In the genomic region with DNA sequence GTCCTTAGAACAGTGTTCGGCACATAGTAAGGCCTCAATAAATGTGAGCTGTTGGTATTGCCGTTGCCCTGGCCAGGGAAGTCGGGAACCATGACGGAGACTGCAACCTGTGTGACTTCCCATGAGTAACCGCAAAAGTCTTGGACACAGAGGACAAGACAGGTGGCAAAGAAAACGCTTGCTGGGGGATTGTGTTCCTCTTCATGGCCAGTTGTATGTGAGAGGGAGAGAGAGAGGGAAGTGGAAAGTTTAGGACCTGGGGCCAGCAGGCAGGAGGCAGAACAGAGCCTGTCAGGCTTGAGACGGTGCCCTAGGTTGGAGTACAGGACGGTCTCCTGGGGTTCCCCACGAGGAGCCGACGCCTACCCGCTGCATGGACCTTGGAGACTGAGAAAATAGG, we compare ENCODE assay signal across 18 cellular contexts.
A peak's percentile ranks its signal among the peaks of the same experiment; 100 is the strongest.
DNase-seq lines count a peak whose midpoint lies in the region; ATAC-seq, FAIRE-seq and TF ChIP-seq lines count a peak whose summit lies in the region.
"Had no signal": no experiment of that assay in that cellular context is flagged by ENCODE, and none has a peak within 500 bp of the region (broad histone marks: within the 10 kb centered on the region; RNA-seq: fewer than 3 reads in every experiment).

No MANE protein-coding gene starts in this region.

- H3K9me3 ChIP-seq in kidney (ENCODE audit: control insufficient read depth in 1 of 2, low read length in 2 of 2) (no peaks in the 10 kb centered on the region), sigmoid colon (no peaks in the 10 kb centered on the region), HepG2 (ENCODE audit: low read length) (no peaks in the 10 kb centered on the region), mucosa of descending colon (no peaks in the 10 kb centered on the region)
- H3K9me3 ChIP-seq: BLaER1 had no signal

- intact Hi-C loops in kidney (cut with DNase I) (no loop called here), sigmoid colon (cut with DNase I) (no loop called here), HepG2 (cut with micrococcal nuclease; ENCODE audit: unreplicated experiment) (no loop called here), mucosa of descending colon (cut with DNase I, micrococcal nuclease) (no loop called here)

- TF ChIP-seq CTCF in kidney (IDR thresholded peaks at IDR 0.05; ENCODE audit: borderline replicate concordance, extremely low read depth, insufficient read depth), result no peak
- no peak for TF ChIP-seq CTCF in sigmoid colon (IDR thresholded peaks at IDR 0.05)
- no peak for TF ChIP-seq CTCF in HepG2 (CRISPR knock-in tag; IDR thresholded peaks at IDR 0.05)
- no peak for TF ChIP-seq CTCF in mucosa of descending colon (IDR thresholded peaks at IDR 0.05)
- TF ChIP-seq CTCF in foreskin fibroblast (IDR thresholded peaks at IDR 0.05; ENCODE audit: low read depth, low read length), result no peak

- in situ Hi-C loops in HepG2 (cut with HindIII; ENCODE audit: extremely low pct_ligation_motif_present, low pct_unique_long_range_greater_than_20kb), result no loop called here

- CTCF ChIA-PET in HepG2 (lab: Yijun Ruan, JAX; ENCODE audit: low intra/inter-chr PET ratio, low total read pairs), result no interaction called here

- H2AFZ ChIP-seq in HepG2 (ENCODE audit: low read length), result no peak overlapping the region

- H3K27ac ChIP-seq in kidney (ENCODE audit: low read depth in 2 of 2, low read length in 2 of 2), result no peak overlapping the region
- H3K27ac ChIP-seq in sigmoid colon, result no peak overlapping the region
- H3K27ac ChIP-seq in HepG2 (ENCODE audit: extremely low read length, insufficient read depth, low read length), result no peak overlapping the region
- H3K27ac ChIP-seq: BLaER1 had no signal

- no peak for FAIRE-seq in kidney (lab: Jason Lieb, UNC)
- FAIRE-seq in HepG2 (lab: Jason Lieb, UNC), result no peak
- FAIRE-seq: GM12878, GM19239, H1 had no signal

- H3K27me3 ChIP-seq in sigmoid colon, result no peaks in the 10 kb centered on the region
- H3K27me3 ChIP-seq in HepG2 (ENCODE audit: control insufficient read depth in 1 of 2, insufficient read depth in 2 of 2, low read length in 2 of 2), result peaks cover 4 to 11% of the 10 kb centered on the region in 2 experiments; a peak in 2 of 5 replicates
- H3K27me3 ChIP-seq: BLaER1 had no signal

- H3K4me1 ChIP-seq in kidney (ENCODE audit: control insufficient read depth in 1 of 2, insufficient read depth in 1 of 2, low read depth in 1 of 2, low read length in 2 of 2) (no peaks in the 10 kb centered on the region), sigmoid colon (no peaks in the 10 kb centered on the region), HepG2 (ENCODE audit: insufficient read depth, low read length) (peaks cover 36% of the 10 kb centered on the region), mucosa of descending colon (ENCODE audit: low read depth) (no peaks in the 10 kb centered on the region)

- ATAC-seq in HepG2 (no peak), mucosa of descending colon (no peak)
- ATAC-seq: GM12878 had no signal

- H3K9ac ChIP-seq in kidney (ENCODE audit: low read length in 2 of 2) (no peak overlapping the region), HepG2 (ENCODE audit: insufficient read depth, low read depth, low read length) (no peak overlapping the region)
- H3K9ac ChIP-seq: BLaER1 had no signal

- H3K36me3 ChIP-seq in kidney (ENCODE audit: control insufficient read depth in 1 of 2, insufficient read depth in 2 of 2, low read length in 2 of 2) (no peaks in the 10 kb centered on the region), sigmoid colon (peaks cover 0 to 2% (median 0%) of the 10 kb centered on the region in 4 donors), HepG2 (replicated peaks in 1 of 2; ENCODE audit: control insufficient read depth in 1 of 2, insufficient read depth in 2 of 2, low read length in 2 of 2) (no peaks in the 10 kb centered on the region), mucosa of descending colon (ENCODE audit: low read depth) (no peaks in the 10 kb centered on the region)
- H3K36me3 ChIP-seq: BLaER1 had no signal

- DNase-seq in activated effector memory CD4-positive, alpha-beta T cell treated with anti-CD3 and anti-CD28 coated beads, Interleukin-2, amount 50 U/mL, for 16 hours, result peak; percentile 10
- no peak for DNase-seq in activated effector memory CD4-positive, alpha-beta T cell treated with Interleukin-2 at 50 U/mL for 16 hours
- DNase-seq in kidney, result peak; percentile 39
- DNase-seq in sigmoid colon, result peak; percentile 43
- DNase-seq in HepG2 (ENCODE audit: low spot score), result no peak
- DNase-seq in mucosa of descending colon, result no peak
- DNase-seq in foreskin fibroblast, result no peak
- DNase-seq: 8988T; Calu3; CD4-positive, alpha-beta memory T cell; DND-41; EL; H9; IMR-90 had no signal

- no TSS peak for BruUV-seq in HepG2 (replicated peaks; lab: Mats Ljungman, UMichigan)

- 89 to 91% methylated on average over 12 of the region's 12 CpGs for WGBS in sigmoid colon, 2 donors
- 60% methylated on average over 12 of the region's 12 CpGs for WGBS in HepG2 (ENCODE audit: low lambda C conversion rate)

- no peak for TF ChIP-seq EP300 in sigmoid colon (IDR thresholded peaks at IDR 0.05)
- no peak for TF ChIP-seq EP300 in HepG2 (IDR thresholded peaks at IDR 0.05; ENCODE audit: low read depth in 2 of 2, low read length in 2 of 2)
- TF ChIP-seq EP300 in HepG2 (CRISPR knock-in tag; IDR thresholded peaks at IDR 0.05; ENCODE audit: borderline replicate concordance), result no peak

- no peaks in the 10 kb centered on the region for H4K20me1 ChIP-seq in HepG2 (ENCODE audit: insufficient read depth, low read length)
- H4K20me1 ChIP-seq: BLaER1 had no signal

- TF ChIP-seq POLR2A in sigmoid colon (IDR thresholded peaks at IDR 0.05), result no peak
- no peak for TF ChIP-seq POLR2A in HepG2 (IDR thresholded peaks at IDR 0.05; ENCODE audit: insufficient read depth in 1 of 2, low read depth in 2 of 2, low read length in 2 of 2)

- no peaks in the 10 kb centered on the region for H3K79me2 ChIP-seq in HepG2 (ENCODE audit: insufficient read depth, low read length)

- POLR2A ChIA-PET in HepG2 (lab: Yijun Ruan, JAX), result no interaction called here

- H3K4me3 ChIP-seq in kidney (ENCODE audit: low read length in 2 of 2) (no peak overlapping the region), sigmoid colon (no peak overlapping the region), HepG2 (replicated peaks in 1 of 3; ENCODE audit: insufficient read depth in 1 of 3, low read depth in 2 of 3, low read length in 3 of 3) (no peak overlapping the region), mucosa of descending colon (no peak overlapping the region), foreskin fibroblast (ENCODE audit: low read depth in 1 of 2, low read length in 2 of 2) (no peak overlapping the region)
- H3K4me3 ChIP-seq: BLaER1, GM12878 had no signal

- TF ChIP-seq RAD21 in HepG2 (CRISPR knock-in tag; IDR thresholded peaks at IDR 0.05), result no peak

- H3K4me2 ChIP-seq in HepG2 (ENCODE audit: low read depth, low read length), result no peak overlapping the region
- H3K4me2 ChIP-seq: BLaER1 had no signal

TF ChIP-seq in HepG2, 621 proteins besides CTCF, POLR2A, EP300 and RAD21 (continues in another document):
- TF ChIP-seq, protein P1, sequence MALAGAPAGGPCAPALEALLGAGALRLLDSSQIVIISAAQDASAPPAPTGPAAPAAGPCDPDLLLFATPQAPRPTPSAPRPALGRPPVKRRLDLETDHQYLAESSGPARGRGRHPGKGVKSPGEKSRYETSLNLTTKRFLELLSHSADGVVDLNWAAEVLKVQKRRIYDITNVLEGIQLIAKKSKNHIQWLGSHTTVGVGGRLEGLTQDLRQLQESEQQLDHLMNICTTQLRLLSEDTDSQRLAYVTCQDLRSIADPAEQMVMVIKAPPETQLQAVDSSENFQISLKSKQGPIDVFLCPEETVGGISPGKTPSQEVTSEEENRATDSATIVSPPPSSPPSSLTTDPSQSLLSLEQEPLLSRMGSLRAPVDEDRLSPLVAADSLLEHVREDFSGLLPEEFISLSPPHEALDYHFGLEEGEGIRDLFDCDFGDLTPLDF (CRISPR knock-in tag; IDR thresholded peaks at IDR 0.05), result no peak
- TF ChIP-seq SMAD9 (CRISPR knock-in tag; IDR thresholded peaks at IDR 0.05) (no peak), ZNF530 (CRISPR knock-in tag; IDR thresholded peaks at IDR 0.05; ENCODE audit: low read depth) (no peak), NR2F2 (IDR thresholded peaks at IDR 0.05; ENCODE audit: borderline replicate concordance, low read depth) (no peak)
- TF ChIP-seq, protein P2, sequence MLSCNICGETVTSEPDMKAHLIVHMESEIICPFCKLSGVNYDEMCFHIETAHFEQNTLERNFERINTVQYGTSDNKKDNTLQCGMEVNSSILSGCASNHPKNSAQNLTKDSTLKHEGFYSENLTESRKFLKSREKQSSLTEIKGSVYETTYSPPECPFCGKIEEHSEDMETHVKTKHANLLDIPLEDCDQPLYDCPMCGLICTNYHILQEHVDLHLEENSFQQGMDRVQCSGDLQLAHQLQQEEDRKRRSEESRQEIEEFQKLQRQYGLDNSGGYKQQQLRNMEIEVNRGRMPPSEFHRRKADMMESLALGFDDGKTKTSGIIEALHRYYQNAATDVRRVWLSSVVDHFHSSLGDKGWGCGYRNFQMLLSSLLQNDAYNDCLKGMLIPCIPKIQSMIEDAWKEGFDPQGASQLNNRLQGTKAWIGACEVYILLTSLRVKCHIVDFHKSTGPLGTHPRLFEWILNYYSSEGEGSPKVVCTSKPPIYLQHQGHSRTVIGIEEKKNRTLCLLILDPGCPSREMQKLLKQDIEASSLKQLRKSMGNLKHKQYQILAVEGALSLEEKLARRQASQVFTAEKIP (CRISPR knock-in tag; IDR thresholded peaks at IDR 0.05; ENCODE audit: borderline replicate concordance), result no peak

Comparison
In these comparisons a context has a peak if more than half of its experiments do, and no peak if none do; other contexts are left out.
1. DNase-seq: peak in activated effector memory CD4-positive, alpha-beta T cell treated with anti-CD3 and anti-CD28 coated beads, Interleukin-2, amount 50 U/mL, for 16 hours (single experiment), kidney (single experiment) and sigmoid colon (single experiment); none in activated effector memory CD4-positive, alpha-beta T cell treated with Interleukin-2 at 50 U/mL for 16 hours (single experiment), HepG2 (single experiment), mucosa of descending colon (0 of 3) and foreskin fibroblast (0 of 2).